In genomic region chr6:157317129-157317814, GRCh38 we compare ENCODE assay signal across 8 cellular contexts. TPM values are rescaled to one million over a fixed set of nuclear protein-coding genes. Genes with fewer than 3 reads are reported as not detected.
DNase-seq lines count a peak whose midpoint lies in the region; ATAC-seq, FAIRE-seq and TF ChIP-seq lines count a peak whose summit lies in the region.

No MANE protein-coding gene starts in this region.

- no peak for ATAC-seq in T-cell (replicated peaks in 1 of 4)
- peak; percentile 88 for ATAC-seq in foreskin keratinocyte
- no peak for ATAC-seq in HG03135 (IDR thresholded peaks at IDR 0.05; ENCODE audit: unreplicated experiment)

- H3K27me3 ChIP-seq in foreskin keratinocyte (no peaks in the 10 kb centered on the region), small intestine (ENCODE audit: control insufficient read depth in 2 of 2, insufficient read depth in 2 of 2, low read length in 2 of 2) (no peaks in the 10 kb centered on the region)

- no peaks in the 10 kb centered on the region for H3K9me3 Mint-ChIP-seq in T-cell

- peaks cover 9 to 19% (median 12%) of the 10 kb centered on the region in 3 donors for H3K4me1 Mint-ChIP-seq in T-cell

- peaks cover 38% of the 10 kb centered on the region for H3K36me3 Mint-ChIP-seq in T-cell

- peak overlapping the region; percentile 3 to 8 for H3K27ac Mint-ChIP-seq in T-cell

- no peak overlapping the region for H3K4me3 Mint-ChIP-seq in T-cell

- no peak for FAIRE-seq in small intestine (lab: Jason Lieb, UNC)

- CTCF ChIA-PET in T-cell (lab: Charles Lee) = interaction anchor here (0.7 to 1.2 kb wide), 6 partner anchors 17 to 754 kb away, joined by 3 to 5 read pairs (median 3); no protein-coding TSS in a partner anchor

- peak; percentile 88 for DNase-seq in EL
- peak in 1 of 34 experiments; percentile 10 for DNase-seq in T-cell
- DNase-seq in foreskin keratinocyte = peak; percentile 86 to 95
- peak; percentile 82 for DNase-seq in small intestine
- DNase-seq in epidermal melanocyte (ENCODE audit: insufficient read length, low spot score) = no peak
- no peak for DNase-seq in NCI-H2107 (lab: John Stamatoyannopoulos, UW)
- no peak for DNase-seq in SKM-1 (lab: John Stamatoyannopoulos, UW; ENCODE audit: unreplicated experiment)

- H3K4me1 ChIP-seq in foreskin keratinocyte (peaks cover 9% of the 10 kb centered on the region), small intestine (ENCODE audit: control insufficient read depth in 2 of 2, insufficient read depth in 1 of 2, low read depth in 1 of 2, low read length in 1 of 2) (no peaks in the 10 kb centered on the region)

- H3K9me3 ChIP-seq in small intestine (ENCODE audit: control insufficient read depth, low read depth) = no peaks in the 10 kb centered on the region

- no peaks in the 10 kb centered on the region for H3K27me3 Mint-ChIP-seq in T-cell

- POLR2A ChIA-PET in T-cell (lab: Charles Lee) = interaction anchor here in 1 of 2 donors (1.2 kb wide), 1 partner anchor 353 kb away, joined by 5 read pairs; no protein-coding TSS in a partner anchor

- H3K27ac ChIP-seq in foreskin keratinocyte (no peak overlapping the region), small intestine (ENCODE audit: low read depth in 1 of 2, low read length in 1 of 2) (peak overlapping the region; percentile 41 to 44)

- WGBS in small intestine, 3 donors = 22 to 35% (median 25%) methylated on average over 4 of the region's 4 CpGs

- H3K4me3 ChIP-seq in small intestine (ENCODE audit: low read depth in 1 of 2, low read length in 2 of 2) = no peak overlapping the region

- TF ChIP-seq CTCF in foreskin keratinocyte (conservative IDR thresholded peaks at IDR 0.05) = no peak

- peaks cover 6 to 8% of the 10 kb centered on the region in 2 donors for H3K36me3 ChIP-seq in small intestine (ENCODE audit: control insufficient read depth in 2 of 2, insufficient read depth in 2 of 2, low read length in 2 of 2)

RNA-seq across cellular contexts. Expression of gene TMEM242, which starts 6.0 kb away (rescaled TPM):
- 10 to 100 TPM; 10.3 to 17.9 (median 12.9) TPM for total RNA-seq in T-cell
- total RNA-seq in foreskin keratinocyte = 9.0 and 9.6 TPM in 2 replicates
- polyA plus RNA-seq in foreskin keratinocyte = 10.7 and 11.4 TPM in 2 replicates
- polyA plus RNA-seq in small intestine = 1 to 10 TPM; 3.8 to 7.5 (median 3.8) TPM

Comparison
In these comparisons a context has a peak if more than half of its experiments do, and no peak if none do; other contexts are left out.
1. DNase-seq: peak in EL (single experiment), foreskin keratinocyte (2 of 2) and small intestine (single experiment); none in epidermal melanocyte (single experiment), NCI-H2107 (single experiment) and SKM-1 (single experiment).